ENCODE assay signal across 26 cellular contexts in the genomic region with DNA sequence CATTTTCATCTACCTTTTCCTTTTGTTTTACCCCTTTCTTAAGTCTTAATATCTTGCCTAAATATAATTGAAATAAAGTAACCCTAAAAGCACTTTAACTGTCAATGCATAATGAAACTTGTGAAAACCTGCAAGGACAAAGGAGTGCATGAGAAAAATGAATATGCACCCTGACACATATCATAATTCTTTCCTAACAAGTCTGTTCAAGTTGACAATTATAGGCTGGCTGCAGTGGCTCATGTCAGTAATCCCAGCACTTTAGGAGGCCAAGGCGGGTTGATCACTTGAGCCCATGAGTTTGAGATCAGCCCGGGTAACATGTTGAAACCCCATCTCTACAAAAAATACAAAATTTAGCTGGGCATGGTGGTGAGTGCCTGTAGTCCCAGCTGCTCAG.
"Had no signal": no experiment of that assay in that cellular context is flagged by ENCODE, and none has a peak within 500 bp of the region (broad histone marks: within the 10 kb centered on the region; RNA-seq: fewer than 3 reads in every experiment).

No MANE protein-coding gene starts in this region.

- H3K9ac ChIP-seq: neural progenitor cell had no signal

- H2AFZ ChIP-seq: neural progenitor cell had no signal

- H3K9me3 ChIP-seq: body of pancreas, esophagus muscularis mucosa, gastroesophageal sphincter, mucosa of descending colon, prostate gland, upper lobe of left lung had no signal

- H3K27ac ChIP-seq: body of pancreas, esophagus muscularis mucosa, gastroesophageal sphincter, neural progenitor cell, prostate gland, upper lobe of left lung, VCaP had no signal

- H3K4me3 ChIP-seq: body of pancreas, esophagus muscularis mucosa, gastroesophageal sphincter, mucosa of descending colon, neural progenitor cell, prostate gland, upper lobe of left lung had no signal

- DNase-seq: activated CD4-positive, alpha-beta T cell treated with anti-CD3 and anti-CD28 coated beads, Interleukin-2, amount 10 ng/mL, durations not matched to agents 7 days and 5 days; activated CD8-positive, alpha-beta memory T cell treated with anti-CD3 and anti-CD28 coated beads, Interleukin-2, amount 10 ng/mL, durations not matched to agents 7 days and 5 days; activated CD8-positive, alpha-beta T cell treated with anti-CD3 and anti-CD28 coated beads for 36 hours; activated effector memory CD4-positive, alpha-beta T cell treated with anti-CD3 and anti-CD28 coated beads, Interleukin-2, amount 50 U/mL, for 16 hours; activated naive CD4-positive, alpha-beta T cell treated with anti-CD3 and anti-CD28 coated beads, Interleukin-2, amount 10 ng/mL, durations not matched to agents 7 days and 5 days; activated naive CD8-positive, alpha-beta T cell treated with anti-CD3 and anti-CD28 coated beads, Interleukin-2, amount 50 U/mL, for 24 hours; activated T-cell treated with anti-CD3 and anti-CD28 coated beads for 4 hours; body of pancreas; central memory CD4-positive, alpha-beta T cell; dermis blood vessel endothelial cell; effector CD8-positive, alpha-beta T cell; head of caudate nucleus; hypothalamus; left cardiac atrium; mesenchymal stem cell; mucosa of descending colon; stimulated activated CD4-positive, alpha-beta T cell treated with anti-CD3 and anti-CD28 coated beads, Interleukin-4, amount 100 ng/mL, for 24 hours; stimulated activated naive CD8-positive, alpha-beta T cell treated with anti-CD3 and anti-CD28 coated beads, Interleukin-15, Interleukin-2, amounts not matched to agents 100 U/mL and 50 U/mL, for 24 hours; T-cell; upper lobe of left lung had no signal

- H3K27me3 ChIP-seq: body of pancreas, esophagus muscularis mucosa, gastroesophageal sphincter, neural progenitor cell, upper lobe of left lung had no signal

- ATAC-seq: activated CD4-positive, CD25-positive, alpha-beta regulatory T cell treated with anti-CD3 and anti-CD28 coated beads, Interleukin-2, amount 50 U/mL, for 24 hours; activated CD8-positive, alpha-beta memory T cell treated with anti-CD3 and anti-CD28 coated beads, Interleukin-2, amount 10 ng/mL, durations not matched to agents 7 days and 5 days; activated CD8-positive, alpha-beta T cell treated with anti-CD3 and anti-CD28 coated beads for 36 hours; activated naive CD8-positive, alpha-beta T cell treated with anti-CD3 and anti-CD28 coated beads, Interleukin-2, amount 50 U/mL, for 24 hours; body of pancreas; gastroesophageal sphincter; left cardiac atrium; mucosa of descending colon; stimulated activated naive CD8-positive, alpha-beta T cell treated with anti-CD3 and anti-CD28 coated beads, Interleukin-15, Interleukin-2, amounts not matched to agents 100 U/mL and 50 U/mL, for 24 hours; T-cell had no signal

- H3K4me2 ChIP-seq: neural progenitor cell had no signal

- H3K36me3 ChIP-seq: neural progenitor cell, prostate gland, upper lobe of left lung had no signal

- H3K4me1 ChIP-seq: body of pancreas, esophagus muscularis mucosa, gastroesophageal sphincter, prostate gland had no signal
